8 cellular contexts compared by ENCODE assay signal in genomic region chr9:34957492-34958410, GRCh38. TPM values are rescaled to one million over a fixed set of nuclear protein-coding genes. Genes with fewer than 3 reads are reported as not detected.
DNase-seq lines count a peak whose midpoint lies in the region; ATAC-seq and TF ChIP-seq lines count a peak whose summit lies in the region.

PHF24 (plus strand) TSS chr9:34958285; CDS start chr9:34971299, 13,014 bp downstream.

- H3K36me3 ChIP-seq in CD8-positive, alpha-beta T cell (ENCODE audit: insufficient read depth, low read length), result no peaks in the 10 kb centered on the region
- H3K36me3 ChIP-seq in Karpas-422 (ENCODE audit: insufficient read depth, low read length), result no peaks in the 10 kb centered on the region
- no peaks in the 10 kb centered on the region for H3K36me3 ChIP-seq in iPS-18a (ENCODE audit: control insufficient read depth, low read depth, low read length)
- H3K36me3 ChIP-seq in spleen, result no peaks in the 10 kb centered on the region

- peaks cover 18% of the 10 kb centered on the region for H3K27me3 ChIP-seq in CD8-positive, alpha-beta T cell (ENCODE audit: insufficient read depth, low read length)
- no peaks in the 10 kb centered on the region for H3K27me3 ChIP-seq in Karpas-422 (ENCODE audit: low read length)
- H3K27me3 ChIP-seq in iPS-18a (ENCODE audit: control insufficient read depth, insufficient read depth, low read length), result peaks cover 35% of the 10 kb centered on the region
- peaks cover 0 to 87% (median 40%) of the 10 kb centered on the region in 7 donors for H3K27me3 ChIP-seq in spleen (replicated peaks in 1 of 7)

- no peak within 1 kb of the TSS for H2AFZ ChIP-seq in Karpas-422 (ENCODE audit: low read length)

- H3K4me3 ChIP-seq in CD8-positive, alpha-beta T cell (ENCODE audit: low read depth, low read length), result peak within 1 kb of the TSS; percentile 35
- peak within 1 kb of the TSS; percentile 50; the same call in 1 of the 2 replicates for H3K4me3 ChIP-seq in Karpas-422 (ENCODE audit: low read length)
- peak within 1 kb of the TSS; percentile 54 for H3K4me3 ChIP-seq in iPS-18a (ENCODE audit: low read length)
- peak within 1 kb of the TSS in 6 of 8 donors; percentile 17 to 73 (median 46) for H3K4me3 ChIP-seq in spleen

- peak within 1 kb of the TSS; percentile 75 for H3K4me3 Mint-ChIP-seq in CD8-positive, alpha-beta T cell
- H3K4me3 Mint-ChIP-seq in activated naive CD8-positive, alpha-beta T cell treated with anti-CD3 and anti-CD28 coated beads, Interleukin-2, amount 50 U/mL, for 24 hours, result peak within 1 kb of the TSS; percentile 50

- WGBS in spleen, 5 donors, result 1 to 8% (median 2%) methylated on average over 11 to 116 of the region's 116 CpGs

- TF ChIP-seq CTCF in CD8-positive, alpha-beta T cell (IDR thresholded peaks at IDR 0.05), result no peak
- TF ChIP-seq CTCF in spleen (IDR thresholded peaks at IDR 0.05 in 8 of 11, conservative IDR thresholded peaks at IDR 0.05 in 3 of 11), result no peak

- intact Hi-C loops in CD8-positive, alpha-beta T cell (cut with DNase I, micrococcal nuclease), result loop anchor here in 1 of 2 experiments (5.0 kb wide), 1 partner anchor 55 kb away; no protein-coding TSS in a partner anchor
- intact Hi-C loops in spleen (cut with DNase I; ENCODE audit: low total_unique reads), result no loop called here

- POLR2A ChIA-PET in CD8-positive, alpha-beta T cell (lab: Charles Lee), result no interaction called here

- peak in 4 of 7 experiments; percentile 4 to 39 (median 26) for DNase-seq in CD8-positive, alpha-beta T cell
- DNase-seq in Karpas-422 (no peak), spleen (peak; percentile 81), COLO829 (ENCODE audit: low spot score) (no peak)
- DNase-seq in activated naive CD8-positive, alpha-beta T cell treated with anti-CD3 and anti-CD28 coated beads, Interleukin-2, amount 50 U/mL, for 24 hours, result peak; percentile 26

- H3K79me2 ChIP-seq in Karpas-422 (ENCODE audit: low read length), result no peaks in the 10 kb centered on the region

- no peak within 1 kb of the TSS for H3K27ac ChIP-seq in CD8-positive, alpha-beta T cell (ENCODE audit: low read depth, low read length)
- H3K27ac ChIP-seq in Karpas-422 (ENCODE audit: low read length) (no peak within 1 kb of the TSS), iPS-18a (ENCODE audit: low read length) (no peak within 1 kb of the TSS), spleen (no peak within 1 kb of the TSS)

- H3K4me1 ChIP-seq in CD8-positive, alpha-beta T cell (ENCODE audit: insufficient read depth, low read length), result peaks cover 4% of the 10 kb centered on the region
- H3K4me1 ChIP-seq in Karpas-422 (ENCODE audit: low read length) (peaks cover 3% of the 10 kb centered on the region), iPS-18a (ENCODE audit: control insufficient read depth, low read depth, low read length) (peaks cover 14% of the 10 kb centered on the region), spleen (peaks cover 0 to 15% (median 7%) of the 10 kb centered on the region in 6 donors)

- H3K9me3 ChIP-seq in CD8-positive, alpha-beta T cell (ENCODE audit: low read length), result no peaks in the 10 kb centered on the region
- H3K9me3 ChIP-seq in Karpas-422 (ENCODE audit: low read length) (no peaks in the 10 kb centered on the region), iPS-18a (ENCODE audit: control insufficient read depth, low read depth, low read length) (no peaks in the 10 kb centered on the region), spleen (no peaks in the 10 kb centered on the region)

- peak; percentile 85 for ATAC-seq in CD8-positive, alpha-beta T cell
- peak; percentile 26 for ATAC-seq in activated naive CD8-positive, alpha-beta T cell treated with anti-CD3 and anti-CD28 coated beads, Interleukin-2, amount 50 U/mL, for 24 hours
- ATAC-seq in GM21381 (IDR thresholded peaks at IDR 0.05; ENCODE audit: unreplicated experiment) (no peak), HG02840 (IDR thresholded peaks at IDR 0.05; ENCODE audit: low FRiP score, unreplicated experiment) (no peak)

- no peak within 1 kb of the TSS for H3K27ac Mint-ChIP-seq in CD8-positive, alpha-beta T cell
- H3K27ac Mint-ChIP-seq in activated naive CD8-positive, alpha-beta T cell treated with anti-CD3 and anti-CD28 coated beads, Interleukin-2, amount 50 U/mL, for 24 hours, result no peak within 1 kb of the TSS

- H3K9ac ChIP-seq in Karpas-422 (ENCODE audit: low read length) (peak within 1 kb of the TSS; percentile 13; the same call in 1 of the 2 replicates), iPS-18a (ENCODE audit: low read length) (no peak within 1 kb of the TSS)

- no peaks in the 10 kb centered on the region for H3K36me3 Mint-ChIP-seq in CD8-positive, alpha-beta T cell
- no peaks in the 10 kb centered on the region for H3K36me3 Mint-ChIP-seq in activated naive CD8-positive, alpha-beta T cell treated with anti-CD3 and anti-CD28 coated beads, Interleukin-2, amount 50 U/mL, for 24 hours (ENCODE audit: low read depth)

- peaks cover 48% of the 10 kb centered on the region for H3K27me3 Mint-ChIP-seq in CD8-positive, alpha-beta T cell (ENCODE audit: low read depth)
- H3K27me3 Mint-ChIP-seq in activated naive CD8-positive, alpha-beta T cell treated with anti-CD3 and anti-CD28 coated beads, Interleukin-2, amount 50 U/mL, for 24 hours, result peaks cover 69% of the 10 kb centered on the region

- H3K9me3 Mint-ChIP-seq in CD8-positive, alpha-beta T cell, result no peaks in the 10 kb centered on the region
- H3K9me3 Mint-ChIP-seq in activated naive CD8-positive, alpha-beta T cell treated with anti-CD3 and anti-CD28 coated beads, Interleukin-2, amount 50 U/mL, for 24 hours, result no peaks in the 10 kb centered on the region

- no peaks in the 10 kb centered on the region for H3K9me2 ChIP-seq in Karpas-422 (replicated peaks; ENCODE audit: insufficient read depth, low read length)

- H4K20me1 ChIP-seq in Karpas-422 (ENCODE audit: insufficient read depth, low read depth, low read length), result no peaks in the 10 kb centered on the region

- peak within 1 kb of the TSS; percentile 51 for H3K4me2 ChIP-seq in Karpas-422 (ENCODE audit: low read depth, low read length, poor library complexity, severe bottlenecking)

- TF ChIP-seq POLR2A in spleen (IDR thresholded peaks at IDR 0.05), result no peak

- CTCF ChIA-PET in CD8-positive, alpha-beta T cell (lab: Charles Lee), result no interaction called here

- H3K4me1 Mint-ChIP-seq in CD8-positive, alpha-beta T cell (ENCODE audit: low read depth), result peaks cover 3% of the 10 kb centered on the region
- H3K4me1 Mint-ChIP-seq in activated naive CD8-positive, alpha-beta T cell treated with anti-CD3 and anti-CD28 coated beads, Interleukin-2, amount 50 U/mL, for 24 hours, result peaks cover 28% of the 10 kb centered on the region

RNA-seq across cellular contexts. Expression of gene PHF24, which starts in this region (rescaled TPM):
- total RNA-seq in CD8-positive, alpha-beta T cell, result not detected
- not detected in 2 replicates for total RNA-seq in Karpas-422 (2014; rRNA removed; shearing (Covaris generic); ENCODE audit: low replicate concordance)
- 1 to 10 TPM in 2 of 7 donors, under 1 TPM in 5; 0.17 to 2.4 (median 0.67) TPM for total RNA-seq in spleen
- polyA plus RNA-seq in spleen, result under 1 TPM; 0.24 to 0.36 (median 0.26) TPM

Comparison
In these comparisons a context has a peak if more than half of its experiments do, and no peak if none do; other contexts are left out.
1. Peak in DNase-seq, ATAC-seq and H3K4me3 ChIP-seq in CD8-positive, alpha-beta T cell; RNA of the gene not detected or under 1 TPM.
2. DNase-seq: peak in activated naive CD8-positive, alpha-beta T cell treated with anti-CD3 and anti-CD28 coated beads, Interleukin-2, amount 50 U/mL, for 24 hours (single experiment) and spleen (single experiment); none in Karpas-422 (single experiment) and COLO829 (single experiment).
3. Peak in every context shown above with its lines, with median percentiles within 50 percentile points of each other: H3K4me3 ChIP-seq.